Comparison of ENCODE assay signal across 31 cellular contexts in the genomic region with DNA sequence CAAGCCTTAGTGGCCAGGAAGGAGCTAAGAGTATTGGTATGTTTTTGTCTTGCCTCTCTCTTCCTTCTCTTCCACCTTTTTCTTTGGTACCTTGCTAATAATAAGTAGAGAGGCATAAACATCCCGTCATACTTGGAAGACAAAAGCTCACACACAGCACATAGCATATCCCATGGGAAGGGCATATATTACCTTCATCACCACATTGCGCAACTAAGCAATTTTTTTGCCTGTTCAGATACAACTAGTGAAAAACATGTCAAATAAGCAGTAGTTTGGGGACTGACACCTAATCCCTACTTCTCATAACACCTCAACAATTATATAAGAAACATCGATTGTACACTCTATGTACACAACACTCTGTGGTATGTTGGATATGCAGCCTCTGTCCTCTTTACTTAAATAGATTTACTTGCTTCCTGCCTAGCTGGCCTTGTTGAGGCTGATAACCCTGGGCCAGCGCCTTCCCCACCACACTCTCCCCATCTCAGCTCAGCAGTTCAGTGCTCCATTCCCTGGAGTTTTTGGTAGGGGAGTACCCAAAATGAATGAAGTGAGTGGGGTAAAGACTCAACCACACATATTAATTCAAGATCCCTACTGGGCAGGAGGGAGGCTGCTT.
"Had no signal": no experiment of that assay in that cellular context is flagged by ENCODE, and none has a peak within 500 bp of the region (broad histone marks: within the 10 kb centered on the region; RNA-seq: fewer than 3 reads in every experiment).

No MANE protein-coding gene starts in this region.

- H3K4me1 ChIP-seq: ascending aorta, breast epithelium, gastrocnemius medialis, heart left ventricle had no signal

- H3K27me3 Mint-ChIP-seq: dendritic cell treated with granulocyte-macrophage colony-stimulating factor and Interleukin-4, amounts not matched to agents 40 ng/mL and 50 ng/mL, for 4 days had no signal

- H3K4me3 ChIP-seq: ascending aorta, breast epithelium, coronary artery, dorsolateral prefrontal cortex, gastrocnemius medialis, heart left ventricle had no signal

- H3K36me3 Mint-ChIP-seq: activated naive CD4-positive, alpha-beta T cell treated with anti-CD3 and anti-CD28 coated beads, Interleukin-2, amount 10 ng/mL, durations not matched to agents 7 days and 5 days; activated naive CD4-positive, alpha-beta T cell treated with anti-CD3 and anti-CD28 coated beads, Interleukin-2, amount 50 U/mL, for 72 hours; activated naive CD8-positive, alpha-beta T cell treated with anti-CD3 and anti-CD28 coated beads, Interleukin-2, amount 10 ng/mL, durations not matched to agents 7 days and 5 days; brain; WTC11 had no signal

- H3K27ac ChIP-seq: ascending aorta, breast epithelium, coronary artery, dorsolateral prefrontal cortex, foreskin keratinocyte, gastrocnemius medialis, heart left ventricle, VCaP had no signal

- H3K27me3 ChIP-seq: ascending aorta, breast epithelium, foreskin keratinocyte had no signal

- H3K9me3 ChIP-seq: ascending aorta, breast epithelium, gastrocnemius medialis, heart left ventricle had no signal

- H3K9me3 Mint-ChIP-seq: activated CD4-positive, alpha-beta memory T cell treated with anti-CD3 and anti-CD28 coated beads, Interleukin-2, amount 10 ng/mL, durations not matched to agents 7 days and 5 days; activated CD4-positive, alpha-beta T cell treated with anti-CD3 and anti-CD28 coated beads, Interleukin-2, amount 10 ng/mL, durations not matched to agents 7 days and 5 days; activated naive CD4-positive, alpha-beta T cell treated with anti-CD3 and anti-CD28 coated beads, Interleukin-2, amount 10 ng/mL, durations not matched to agents 7 days and 5 days; activated naive CD4-positive, alpha-beta T cell treated with anti-CD3 and anti-CD28 coated beads, Interleukin-2, amount 50 U/mL, for 72 hours; activated T-cell treated with anti-CD3 and anti-CD28 coated beads, Interleukin-2, amount 50 U/mL, for 24 hours; activated T-cell treated with anti-CD3 and anti-CD28 coated beads, Interleukin-2, amount 50 U/mL, for 72 hours; brain; central memory CD8-positive, alpha-beta T cell; dendritic cell treated with granulocyte-macrophage colony-stimulating factor and Interleukin-4, amounts not matched to agents 40 ng/mL and 50 ng/mL, for 4 days; endodermal cell; WTC11 had no signal

- ATAC-seq: activated naive CD4-positive, alpha-beta T cell treated with anti-CD3 and anti-CD28 coated beads, Interleukin-2, amount 50 U/mL, for 72 hours; activated T-cell treated with anti-CD3 and anti-CD28 coated beads, Interleukin-2, amount 50 U/mL, for 72 hours; esophagus mucosa; foreskin keratinocyte; gastrocnemius medialis; heart left ventricle; WTC11 had no signal

- H3K4me1 Mint-ChIP-seq: activated CD4-positive, alpha-beta memory T cell treated with anti-CD3 and anti-CD28 coated beads, Interleukin-2, amount 10 ng/mL, durations not matched to agents 7 days and 5 days; activated CD4-positive, alpha-beta T cell treated with anti-CD3 and anti-CD28 coated beads, Interleukin-2, amount 10 ng/mL, durations not matched to agents 7 days and 5 days; activated naive CD4-positive, alpha-beta T cell treated with anti-CD3 and anti-CD28 coated beads, Interleukin-2, amount 10 ng/mL, durations not matched to agents 7 days and 5 days; central memory CD8-positive, alpha-beta T cell had no signal

- DNase-seq: activated CD4-positive, alpha-beta memory T cell treated with anti-CD3 and anti-CD28 coated beads, Interleukin-2, amount 10 ng/mL, durations not matched to agents 7 days and 5 days; activated CD4-positive, alpha-beta T cell treated with anti-CD3 and anti-CD28 coated beads for 1 hour; activated CD4-positive, alpha-beta T cell treated with anti-CD3 and anti-CD28 coated beads for 4 hours; activated CD4-positive, alpha-beta T cell treated with anti-CD3 and anti-CD28 coated beads, Interleukin-2, amount 10 ng/mL, durations not matched to agents 7 days and 5 days; activated CD4-positive, alpha-beta T cell treated with anti-CD3 and anti-CD28 coated beads, Interleukin-2, amount 50 U/mL, for 4 hours; activated CD8-positive, alpha-beta memory T cell treated with anti-CD3 and anti-CD28 coated beads, Interleukin-2, amount 50 U/mL, for 48 hours; activated gamma-delta T cell; activated naive CD4-positive, alpha-beta T cell; activated naive CD4-positive, alpha-beta T cell treated with anti-CD3 and anti-CD28 coated beads, Interleukin-2, amount 10 ng/mL, durations not matched to agents 7 days and 5 days; activated naive CD8-positive, alpha-beta T cell treated with anti-CD3 and anti-CD28 coated beads, Interleukin-2, amount 10 ng/mL, durations not matched to agents 7 days and 5 days; activated T-cell treated with anti-CD3 and anti-CD28 coated beads for 4 hours; activated T-cell treated with anti-CD3 and anti-CD28 coated beads, Interleukin-2, amount 50 U/mL, for 24 hours; activated T-cell treated with anti-CD3 and anti-CD28 coated beads, Interleukin-2, amount 50 U/mL, for 72 hours; dorsolateral prefrontal cortex; effector memory CD4-positive, alpha-beta T cell; endodermal cell; foreskin keratinocyte; gastrocnemius medialis; glutamatergic neuron; heart left ventricle; T-helper 2 cell had no signal

- H3K36me3 ChIP-seq: ascending aorta, breast epithelium, gastrocnemius medialis, heart left ventricle had no signal

- H3K27ac Mint-ChIP-seq: activated CD4-positive, alpha-beta memory T cell treated with anti-CD3 and anti-CD28 coated beads, Interleukin-2, amount 10 ng/mL, durations not matched to agents 7 days and 5 days; activated CD4-positive, alpha-beta T cell treated with anti-CD3 and anti-CD28 coated beads, Interleukin-2, amount 10 ng/mL, durations not matched to agents 7 days and 5 days; activated naive CD4-positive, alpha-beta T cell treated with anti-CD3 and anti-CD28 coated beads, Interleukin-2, amount 10 ng/mL, durations not matched to agents 7 days and 5 days; activated naive CD4-positive, alpha-beta T cell treated with anti-CD3 and anti-CD28 coated beads, Interleukin-2, amount 50 U/mL, for 72 hours; activated naive CD8-positive, alpha-beta T cell treated with anti-CD3 and anti-CD28 coated beads, Interleukin-2, amount 10 ng/mL, durations not matched to agents 7 days and 5 days; activated T-cell treated with anti-CD3 and anti-CD28 coated beads, Interleukin-2, amount 50 U/mL, for 24 hours; activated T-cell treated with anti-CD3 and anti-CD28 coated beads, Interleukin-2, amount 50 U/mL, for 72 hours; brain; dendritic cell treated with granulocyte-macrophage colony-stimulating factor and Interleukin-4, amounts not matched to agents 40 ng/mL and 50 ng/mL, for 4 days; endodermal cell; WTC11 had no signal

- H3K4me3 Mint-ChIP-seq: activated CD4-positive, alpha-beta memory T cell treated with anti-CD3 and anti-CD28 coated beads, Interleukin-2, amount 10 ng/mL, durations not matched to agents 7 days and 5 days; activated CD4-positive, alpha-beta T cell treated with anti-CD3 and anti-CD28 coated beads, Interleukin-2, amount 10 ng/mL, durations not matched to agents 7 days and 5 days; activated naive CD4-positive, alpha-beta T cell treated with anti-CD3 and anti-CD28 coated beads, Interleukin-2, amount 10 ng/mL, durations not matched to agents 7 days and 5 days; activated naive CD8-positive, alpha-beta T cell treated with anti-CD3 and anti-CD28 coated beads, Interleukin-2, amount 10 ng/mL, durations not matched to agents 7 days and 5 days; activated T-cell treated with anti-CD3 and anti-CD28 coated beads, Interleukin-2, amount 50 U/mL, for 24 hours; activated T-cell treated with anti-CD3 and anti-CD28 coated beads, Interleukin-2, amount 50 U/mL, for 72 hours; brain; central memory CD8-positive, alpha-beta T cell; dendritic cell treated with granulocyte-macrophage colony-stimulating factor and Interleukin-4, amounts not matched to agents 40 ng/mL and 50 ng/mL, for 4 days; endodermal cell; WTC11 had no signal
